In the genomic region with DNA sequence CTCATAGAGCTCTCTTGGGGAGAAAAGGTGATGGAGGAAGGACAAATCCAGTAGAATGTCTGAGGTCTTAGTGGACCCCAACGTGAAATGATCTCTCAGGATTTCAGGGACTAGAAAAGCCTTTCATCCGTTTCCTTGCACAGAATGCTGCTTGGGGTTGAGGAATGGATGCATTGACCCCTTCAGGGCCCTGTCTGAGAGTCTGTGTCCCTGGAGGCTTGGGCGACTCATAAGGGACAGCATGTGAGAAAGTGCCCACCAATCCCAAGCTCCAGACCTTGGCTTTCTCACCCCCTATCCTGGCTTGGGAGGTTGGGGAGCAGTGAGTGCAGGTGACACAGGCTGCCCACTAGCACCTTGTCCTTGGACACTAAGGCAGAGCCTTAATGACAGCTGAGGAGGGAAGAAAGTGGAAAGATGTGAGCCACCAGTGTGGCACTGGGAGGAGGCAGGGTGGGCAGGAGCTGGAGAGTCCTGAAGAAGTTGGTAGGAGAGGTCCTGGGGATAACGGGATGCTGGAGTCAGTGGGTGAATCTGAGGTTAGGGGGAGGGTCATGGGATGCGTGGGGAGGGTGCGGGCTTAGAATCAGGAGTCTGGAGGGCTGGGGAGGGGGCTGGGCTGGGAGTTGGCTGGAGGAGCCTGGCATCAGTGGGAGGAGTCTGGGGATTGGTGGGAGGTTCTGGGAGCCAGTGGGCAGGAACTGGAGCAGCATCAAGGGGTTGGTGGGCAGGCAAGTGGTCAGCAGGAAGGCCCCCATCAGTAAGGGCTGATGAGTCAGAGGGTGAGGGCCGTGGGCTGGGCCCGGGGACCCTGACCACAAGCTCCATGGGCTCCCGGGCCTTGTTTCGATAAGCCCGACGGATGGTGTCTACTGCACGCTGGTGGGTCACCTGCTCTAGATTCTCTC, we compare ENCODE assay signal across 1 cellular context.
TF ChIP-seq lines count a peak whose summit lies in the region.

No MANE protein-coding gene starts in this region.

TF ChIP-seq in WTC11, 78 proteins besides CTCF, POLR2A, EP300 and RAD21:
- TF ChIP-seq TP53 (CRISPR knock-in tag; IDR thresholded peaks at IDR 0.05) (no peak), MYBL2 (CRISPR knock-in tag; IDR thresholded peaks at IDR 0.05) (no peak), OVOL2 (CRISPR knock-in tag; IDR thresholded peaks at IDR 0.05; ENCODE audit: borderline replicate concordance) (no peak), TEAD1 (CRISPR knock-in tag; IDR thresholded peaks at IDR 0.05) (no peak), ZNF232 (CRISPR knock-in tag; IDR thresholded peaks at IDR 0.05) (no peak), ZNF423 (CRISPR knock-in tag; IDR thresholded peaks at IDR 0.05) (no peak), GABPB1 (CRISPR knock-in tag; IDR thresholded peaks at IDR 0.05) (no peak), SMAD4 (CRISPR knock-in tag; IDR thresholded peaks at IDR 0.05) (no peak), ETV6 (CRISPR knock-in tag; IDR thresholded peaks at IDR 0.05) (no peak)
- TF ChIP-seq, protein P1, sequence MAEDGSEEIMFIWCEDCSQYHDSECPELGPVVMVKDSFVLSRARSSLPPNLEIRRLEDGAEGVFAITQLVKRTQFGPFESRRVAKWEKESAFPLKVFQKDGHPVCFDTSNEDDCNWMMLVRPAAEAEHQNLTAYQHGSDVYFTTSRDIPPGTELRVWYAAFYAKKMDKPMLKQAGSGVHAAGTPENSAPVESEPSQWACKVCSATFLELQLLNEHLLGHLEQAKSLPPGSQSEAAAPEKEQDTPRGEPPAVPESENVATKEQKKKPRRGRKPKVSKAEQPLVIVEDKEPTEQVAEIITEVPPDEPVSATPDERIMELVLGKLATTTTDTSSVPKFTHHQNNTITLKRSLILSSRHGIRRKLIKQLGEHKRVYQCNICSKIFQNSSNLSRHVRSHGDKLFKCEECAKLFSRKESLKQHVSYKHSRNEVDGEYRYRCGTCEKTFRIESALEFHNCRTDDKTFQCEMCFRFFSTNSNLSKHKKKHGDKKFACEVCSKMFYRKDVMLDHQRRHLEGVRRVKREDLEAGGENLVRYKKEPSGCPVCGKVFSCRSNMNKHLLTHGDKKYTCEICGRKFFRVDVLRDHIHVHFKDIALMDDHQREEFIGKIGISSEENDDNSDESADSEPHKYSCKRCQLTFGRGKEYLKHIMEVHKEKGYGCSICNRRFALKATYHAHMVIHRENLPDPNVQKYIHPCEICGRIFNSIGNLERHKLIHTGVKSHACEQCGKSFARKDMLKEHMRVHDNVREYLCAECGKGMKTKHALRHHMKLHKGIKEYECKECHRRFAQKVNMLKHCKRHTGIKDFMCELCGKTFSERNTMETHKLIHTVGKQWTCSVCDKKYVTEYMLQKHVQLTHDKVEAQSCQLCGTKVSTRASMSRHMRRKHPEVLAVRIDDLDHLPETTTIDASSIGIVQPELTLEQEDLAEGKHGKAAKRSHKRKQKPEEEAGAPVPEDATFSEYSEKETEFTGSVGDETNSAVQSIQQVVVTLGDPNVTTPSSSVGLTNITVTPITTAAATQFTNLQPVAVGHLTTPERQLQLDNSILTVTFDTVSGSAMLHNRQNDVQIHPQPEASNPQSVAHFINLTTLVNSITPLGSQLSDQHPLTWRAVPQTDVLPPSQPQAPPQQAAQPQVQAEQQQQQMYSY (CRISPR knock-in tag; IDR thresholded peaks at IDR 0.05), result no peak
- TF ChIP-seq, protein P2, sequence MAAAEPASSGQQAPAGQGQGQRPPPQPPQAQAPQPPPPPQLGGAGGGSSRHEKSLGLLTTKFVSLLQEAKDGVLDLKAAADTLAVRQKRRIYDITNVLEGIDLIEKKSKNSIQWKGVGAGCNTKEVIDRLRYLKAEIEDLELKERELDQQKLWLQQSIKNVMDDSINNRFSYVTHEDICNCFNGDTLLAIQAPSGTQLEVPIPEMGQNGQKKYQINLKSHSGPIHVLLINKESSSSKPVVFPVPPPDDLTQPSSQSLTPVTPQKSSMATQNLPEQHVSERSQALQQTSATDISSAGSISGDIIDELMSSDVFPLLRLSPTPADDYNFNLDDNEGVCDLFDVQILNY (CRISPR knock-in tag; IDR thresholded peaks at IDR 0.05), result no peak
- TF ChIP-seq, protein P3, sequence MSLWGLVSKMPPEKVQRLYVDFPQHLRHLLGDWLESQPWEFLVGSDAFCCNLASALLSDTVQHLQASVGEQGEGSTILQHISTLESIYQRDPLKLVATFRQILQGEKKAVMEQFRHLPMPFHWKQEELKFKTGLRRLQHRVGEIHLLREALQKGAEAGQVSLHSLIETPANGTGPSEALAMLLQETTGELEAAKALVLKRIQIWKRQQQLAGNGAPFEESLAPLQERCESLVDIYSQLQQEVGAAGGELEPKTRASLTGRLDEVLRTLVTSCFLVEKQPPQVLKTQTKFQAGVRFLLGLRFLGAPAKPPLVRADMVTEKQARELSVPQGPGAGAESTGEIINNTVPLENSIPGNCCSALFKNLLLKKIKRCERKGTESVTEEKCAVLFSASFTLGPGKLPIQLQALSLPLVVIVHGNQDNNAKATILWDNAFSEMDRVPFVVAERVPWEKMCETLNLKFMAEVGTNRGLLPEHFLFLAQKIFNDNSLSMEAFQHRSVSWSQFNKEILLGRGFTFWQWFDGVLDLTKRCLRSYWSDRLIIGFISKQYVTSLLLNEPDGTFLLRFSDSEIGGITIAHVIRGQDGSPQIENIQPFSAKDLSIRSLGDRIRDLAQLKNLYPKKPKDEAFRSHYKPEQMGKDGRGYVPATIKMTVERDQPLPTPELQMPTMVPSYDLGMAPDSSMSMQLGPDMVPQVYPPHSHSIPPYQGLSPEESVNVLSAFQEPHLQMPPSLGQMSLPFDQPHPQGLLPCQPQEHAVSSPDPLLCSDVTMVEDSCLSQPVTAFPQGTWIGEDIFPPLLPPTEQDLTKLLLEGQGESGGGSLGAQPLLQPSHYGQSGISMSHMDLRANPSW (CRISPR knock-in tag; conservative IDR thresholded peaks at IDR 0.05; ENCODE audit: low read depth), result no peak
- TF ChIP-seq, protein P4, sequence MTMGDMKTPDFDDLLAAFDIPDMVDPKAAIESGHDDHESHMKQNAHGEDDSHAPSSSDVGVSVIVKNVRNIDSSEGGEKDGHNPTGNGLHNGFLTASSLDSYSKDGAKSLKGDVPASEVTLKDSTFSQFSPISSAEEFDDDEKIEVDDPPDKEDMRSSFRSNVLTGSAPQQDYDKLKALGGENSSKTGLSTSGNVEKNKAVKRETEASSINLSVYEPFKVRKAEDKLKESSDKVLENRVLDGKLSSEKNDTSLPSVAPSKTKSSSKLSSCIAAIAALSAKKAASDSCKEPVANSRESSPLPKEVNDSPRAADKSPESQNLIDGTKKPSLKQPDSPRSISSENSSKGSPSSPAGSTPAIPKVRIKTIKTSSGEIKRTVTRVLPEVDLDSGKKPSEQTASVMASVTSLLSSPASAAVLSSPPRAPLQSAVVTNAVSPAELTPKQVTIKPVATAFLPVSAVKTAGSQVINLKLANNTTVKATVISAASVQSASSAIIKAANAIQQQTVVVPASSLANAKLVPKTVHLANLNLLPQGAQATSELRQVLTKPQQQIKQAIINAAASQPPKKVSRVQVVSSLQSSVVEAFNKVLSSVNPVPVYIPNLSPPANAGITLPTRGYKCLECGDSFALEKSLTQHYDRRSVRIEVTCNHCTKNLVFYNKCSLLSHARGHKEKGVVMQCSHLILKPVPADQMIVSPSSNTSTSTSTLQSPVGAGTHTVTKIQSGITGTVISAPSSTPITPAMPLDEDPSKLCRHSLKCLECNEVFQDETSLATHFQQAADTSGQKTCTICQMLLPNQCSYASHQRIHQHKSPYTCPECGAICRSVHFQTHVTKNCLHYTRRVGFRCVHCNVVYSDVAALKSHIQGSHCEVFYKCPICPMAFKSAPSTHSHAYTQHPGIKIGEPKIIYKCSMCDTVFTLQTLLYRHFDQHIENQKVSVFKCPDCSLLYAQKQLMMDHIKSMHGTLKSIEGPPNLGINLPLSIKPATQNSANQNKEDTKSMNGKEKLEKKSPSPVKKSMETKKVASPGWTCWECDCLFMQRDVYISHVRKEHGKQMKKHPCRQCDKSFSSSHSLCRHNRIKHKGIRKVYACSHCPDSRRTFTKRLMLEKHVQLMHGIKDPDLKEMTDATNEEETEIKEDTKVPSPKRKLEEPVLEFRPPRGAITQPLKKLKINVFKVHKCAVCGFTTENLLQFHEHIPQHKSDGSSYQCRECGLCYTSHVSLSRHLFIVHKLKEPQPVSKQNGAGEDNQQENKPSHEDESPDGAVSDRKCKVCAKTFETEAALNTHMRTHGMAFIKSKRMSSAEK (CRISPR knock-in tag; IDR thresholded peaks at IDR 0.05; ENCODE audit: borderline replicate concordance), result no peak
- TF ChIP-seq, protein P5, sequence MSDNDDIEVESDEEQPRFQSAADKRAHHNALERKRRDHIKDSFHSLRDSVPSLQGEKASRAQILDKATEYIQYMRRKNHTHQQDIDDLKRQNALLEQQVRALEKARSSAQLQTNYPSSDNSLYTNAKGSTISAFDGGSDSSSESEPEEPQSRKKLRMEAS (CRISPR knock-in tag; IDR thresholded peaks at IDR 0.05), result no peak
- TF ChIP-seq, protein P6, sequence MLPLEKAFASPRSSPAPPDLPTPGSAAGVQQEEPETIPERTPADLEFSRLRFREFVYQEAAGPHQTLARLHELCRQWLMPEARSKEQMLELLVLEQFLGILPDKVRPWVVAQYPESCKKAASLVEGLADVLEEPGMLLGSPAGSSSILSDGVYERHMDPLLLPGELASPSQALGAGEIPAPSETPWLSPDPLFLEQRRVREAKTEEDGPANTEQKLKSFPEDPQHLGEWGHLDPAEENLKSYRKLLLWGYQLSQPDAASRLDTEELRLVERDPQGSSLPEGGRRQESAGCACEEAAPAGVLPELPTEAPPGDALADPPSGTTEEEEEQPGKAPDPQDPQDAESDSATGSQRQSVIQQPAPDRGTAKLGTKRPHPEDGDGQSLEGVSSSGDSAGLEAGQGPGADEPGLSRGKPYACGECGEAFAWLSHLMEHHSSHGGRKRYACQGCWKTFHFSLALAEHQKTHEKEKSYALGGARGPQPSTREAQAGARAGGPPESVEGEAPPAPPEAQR (CRISPR knock-in tag; IDR thresholded peaks at IDR 0.05), result no peak
- TF ChIP-seq, protein P7, sequence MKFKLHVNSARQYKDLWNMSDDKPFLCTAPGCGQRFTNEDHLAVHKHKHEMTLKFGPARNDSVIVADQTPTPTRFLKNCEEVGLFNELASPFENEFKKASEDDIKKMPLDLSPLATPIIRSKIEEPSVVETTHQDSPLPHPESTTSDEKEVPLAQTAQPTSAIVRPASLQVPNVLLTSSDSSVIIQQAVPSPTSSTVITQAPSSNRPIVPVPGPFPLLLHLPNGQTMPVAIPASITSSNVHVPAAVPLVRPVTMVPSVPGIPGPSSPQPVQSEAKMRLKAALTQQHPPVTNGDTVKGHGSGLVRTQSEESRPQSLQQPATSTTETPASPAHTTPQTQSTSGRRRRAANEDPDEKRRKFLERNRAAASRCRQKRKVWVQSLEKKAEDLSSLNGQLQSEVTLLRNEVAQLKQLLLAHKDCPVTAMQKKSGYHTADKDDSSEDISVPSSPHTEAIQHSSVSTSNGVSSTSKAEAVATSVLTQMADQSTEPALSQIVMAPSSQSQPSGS (CRISPR knock-in tag; IDR thresholded peaks at IDR 0.05; ENCODE audit: borderline replicate concordance, low read depth), result no peak
